ENCODE assay signal across 1 cellular context in genomic region chr19:35295453-35295791, GRCh38.
TF ChIP-seq lines count a peak whose summit lies in the region.

No MANE protein-coding gene starts in this region.

TF ChIP-seq in HEK293, 187 proteins besides CTCF, POLR2A, EP300 and RAD21 (continued from another document):
- TF ChIP-seq ZNF692 (tag by site-specific recombination; IDR thresholded peaks at IDR 0.05) (no peak), MYNN (tag by site-specific recombination; IDR thresholded peaks at IDR 0.05; ENCODE audit: borderline replicate concordance) (no peak), GLIS1 (tag by site-specific recombination; IDR thresholded peaks at IDR 0.05) (no peak), ZNF621 (tag by site-specific recombination; IDR thresholded peaks at IDR 0.05) (no peak)
TF ChIP-seq in HEK293: peak in this region for 1.
